Comparison of ENCODE assay signal across 7 cellular contexts in the genomic region with DNA sequence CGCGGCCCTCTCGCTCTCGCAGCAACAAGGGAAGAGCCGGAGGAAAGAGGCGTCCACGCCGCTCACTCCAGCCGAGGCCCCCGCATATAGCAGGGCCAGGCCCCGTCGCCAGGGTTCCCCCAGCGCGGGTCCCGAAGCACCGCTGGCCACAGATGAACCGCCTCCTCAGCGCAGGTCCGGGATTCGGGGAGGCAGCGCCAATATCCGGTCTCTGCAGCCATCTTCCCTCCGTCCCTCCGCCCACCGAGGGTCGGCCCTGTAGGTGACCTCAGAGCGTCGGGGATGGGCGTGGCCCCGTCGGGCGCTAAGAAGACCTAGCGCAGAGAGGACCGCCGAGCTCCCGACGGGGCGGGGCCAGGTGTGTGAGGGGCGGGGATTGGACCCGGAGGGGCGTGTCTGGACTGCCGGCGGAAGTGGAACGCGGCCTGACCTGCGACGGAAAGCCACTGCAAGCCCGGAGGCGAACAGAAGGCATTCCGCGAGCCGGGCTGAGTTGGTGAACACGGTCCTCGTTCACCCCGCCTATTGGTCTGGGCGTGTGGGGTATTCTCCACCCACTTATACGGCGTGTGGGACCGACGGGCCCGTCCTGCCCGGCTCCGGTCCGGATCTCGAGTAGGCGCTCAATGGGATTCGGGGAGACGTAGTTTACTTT. TPM values are rescaled to one million over a fixed set of nuclear protein-coding genes. Genes with fewer than 3 reads are reported as not detected.
DNase-seq lines count a peak whose midpoint lies in the region; ATAC-seq and TF ChIP-seq lines count a peak whose summit lies in the region.

No MANE protein-coding gene starts in this region.

- H3K79me2 ChIP-seq in hepatocyte = peaks cover 39% of the 10 kb centered on the region

- peaks cover 29% of the 10 kb centered on the region for H3K4me1 ChIP-seq in hepatocyte (ENCODE audit: insufficient read depth)

- H3K27ac ChIP-seq in hepatocyte = peak overlapping the region; percentile 97

- peak overlapping the region; percentile 83 for H3K4me2 ChIP-seq in hepatocyte

- ATAC-seq in GM18511 (IDR thresholded peaks at IDR 0.05; ENCODE audit: unreplicated experiment) = peak; percentile 96
- peak; percentile 97 for ATAC-seq in HG03025 (IDR thresholded peaks at IDR 0.05; ENCODE audit: low FRiP score, unreplicated experiment)

- peak; percentile 59 for DNase-seq in NCI-H2029 treated with DMSO at 0.1 percent for 48 hours (lab: John Stamatoyannopoulos, UW)
- peak; percentile 93 for DNase-seq in T1000 (lab: John Stamatoyannopoulos, UW)
- peak; percentile 98 for DNase-seq in astrocyte of the hippocampus (ENCODE audit: low read depth, low spot score)
- DNase-seq in hepatocyte (ENCODE audit: low spot score) = peak; percentile 99
- DNase-seq in renal cortical epithelial cell (ENCODE audit: low read depth) = peak; percentile 90

- under 1% methylated on average over 68 of the region's 68 CpGs for WGBS in hepatocyte (ENCODE audit: low lambda C conversion rate, missing lambda C conversion rate)

- H4K20me1 ChIP-seq in hepatocyte (ENCODE audit: insufficient read depth, poor library complexity, severe bottlenecking) = no peaks in the 10 kb centered on the region

- H3K9me3 ChIP-seq in hepatocyte (ENCODE audit: low read depth) = no peaks in the 10 kb centered on the region

- H3K27me3 ChIP-seq in hepatocyte = no peaks in the 10 kb centered on the region

- H2AFZ ChIP-seq in hepatocyte = peak overlapping the region; percentile 78

- H3K4me3 ChIP-seq in hepatocyte = peak overlapping the region; percentile 79

- TF ChIP-seq CTCF in hepatocyte (IDR thresholded peaks at IDR 0.05; ENCODE audit: poor library complexity) = no peak

- no peaks in the 10 kb centered on the region for H3K36me3 ChIP-seq in hepatocyte (replicated peaks; ENCODE audit: insufficient read depth, low read depth)

- H3K9me2 ChIP-seq in hepatocyte (replicated peaks; ENCODE audit: insufficient read depth) = no peaks in the 10 kb centered on the region

RNA-seq across cellular contexts. Expression of a gene that starts 26.8 kb away (rescaled TPM):
- total RNA-seq in hepatocyte (89.4 and 99.9 TPM in 2 replicates), renal cortical epithelial cell (26.7 and 34.7 TPM in 2 replicates)
- 84.0 and 84.5 TPM in 2 replicates for polyA plus RNA-seq in hepatocyte

RNA-seq across cellular contexts. Expression of a gene that starts 47.4 kb away (rescaled TPM):
- total RNA-seq in hepatocyte (7.8 and 9.9 TPM in 2 replicates), renal cortical epithelial cell (9.9 TPM in 1 of 2 replicates, not detected in the other)
- polyA plus RNA-seq in hepatocyte = 8.4 and 11.1 TPM in 2 replicates

Comparison
In these comparisons a context has a peak if more than half of its experiments do, and no peak if none do; other contexts are left out.
1. Peak in every context shown above with its lines: DNase-seq, ATAC-seq, H3K4me3 ChIP-seq and H3K27ac ChIP-seq.